15 cellular contexts compared by ENCODE assay signal in the genomic region with DNA sequence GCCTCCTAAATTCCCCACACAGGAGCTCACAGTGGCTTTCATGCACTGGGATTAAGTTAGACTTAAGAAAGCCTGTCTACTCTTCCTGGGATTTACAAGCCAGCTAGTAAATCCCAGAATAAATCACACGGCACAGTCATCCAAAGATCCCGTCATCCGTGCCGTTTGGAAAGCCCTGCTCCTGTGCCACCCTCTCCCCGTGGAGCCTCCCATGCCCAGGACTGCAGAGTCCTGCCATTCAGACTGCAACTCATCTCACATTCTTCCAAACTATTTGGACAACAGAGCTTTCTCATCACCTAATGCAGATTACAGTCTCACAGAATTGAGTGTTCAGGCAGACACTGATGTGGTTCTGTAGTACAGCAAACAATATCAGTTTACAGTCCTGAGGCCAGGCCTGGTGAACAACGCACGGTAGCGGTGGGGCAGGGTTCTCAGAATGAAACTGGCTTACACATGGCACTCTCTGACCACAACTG.
A peak's percentile ranks its signal among the peaks of the same experiment; 100 is the strongest.
DNase-seq lines count a peak whose midpoint lies in the region; ATAC-seq, FAIRE-seq and TF ChIP-seq lines count a peak whose summit lies in the region.
"Had no signal": no experiment of that assay in that cellular context is flagged by ENCODE, and none has a peak within 500 bp of the region (broad histone marks: within the 10 kb centered on the region; RNA-seq: fewer than 3 reads in every experiment).

No MANE protein-coding gene starts in this region.

- TF ChIP-seq POLR2A in HepG2 (IDR thresholded peaks at IDR 0.05; ENCODE audit: insufficient read depth in 1 of 2, low read depth in 2 of 2, low read length in 2 of 2) (no peak), right lobe of liver (IDR thresholded peaks at IDR 0.05) (no peak)

- H3K9ac ChIP-seq in HepG2 (ENCODE audit: insufficient read depth, low read depth, low read length), result peak overlapping the region; percentile 34; the same call in 1 of the 2 replicates

- FAIRE-seq in HepG2 (lab: Jason Lieb, UNC), result no peak

- no TSS peak for BruUV-seq in HepG2 (replicated peaks; lab: Mats Ljungman, UMichigan)

- CTCF ChIA-PET in HepG2 (lab: Yijun Ruan, JAX; ENCODE audit: low intra/inter-chr PET ratio, low total read pairs), result no interaction called here

- intact Hi-C loops in HepG2 (cut with micrococcal nuclease; ENCODE audit: unreplicated experiment), result no loop called here
- intact Hi-C loops in right lobe of liver (cut with DNase I), result no loop called here

- WGBS in HepG2 (ENCODE audit: low lambda C conversion rate), result 88% methylated on average over 8 of the region's 8 CpGs
- WGBS in right lobe of liver (ENCODE audit: insufficient coverage, low coverage, low lambda C conversion rate, missing lambda C conversion rate), result 69% methylated on average over 3 of the region's 8 CpGs

- H3K9me3 ChIP-seq in HepG2 (ENCODE audit: low read length), result no peaks in the 10 kb centered on the region
- no peaks in the 10 kb centered on the region for H3K9me3 ChIP-seq in right lobe of liver
- H3K9me3 ChIP-seq: transverse colon had no signal

- H3K36me3 ChIP-seq in HepG2 (replicated peaks in 1 of 2; ENCODE audit: control insufficient read depth in 1 of 2, insufficient read depth in 2 of 2, low read length in 2 of 2) (peaks cover 0 to 18% of the 10 kb centered on the region in 2 experiments; a peak in 3 of 5 replicates), right lobe of liver (peaks cover 0 to 39% (median 16%) of the 10 kb centered on the region in 4 donors)
- H3K36me3 ChIP-seq: transverse colon had no signal

- H3K4me2 ChIP-seq in HepG2 (ENCODE audit: low read depth, low read length), result peak overlapping the region; percentile 89

- H3K27me3 ChIP-seq in HepG2 (ENCODE audit: control insufficient read depth in 1 of 2, insufficient read depth in 2 of 2, low read length in 2 of 2) (no peaks in the 10 kb centered on the region), right lobe of liver (no peaks in the 10 kb centered on the region)
- H3K27me3 ChIP-seq: transverse colon had no signal

- peaks cover 97% of the 10 kb centered on the region for H3K4me1 ChIP-seq in HepG2 (ENCODE audit: insufficient read depth, low read length)
- H3K4me1 ChIP-seq in right lobe of liver, result peaks cover 0 to 40% (median 6%) of the 10 kb centered on the region in 4 donors

- ATAC-seq in HepG2 (no peak), right lobe of liver (no peak), GM21786 (IDR thresholded peaks at IDR 0.05; ENCODE audit: unreplicated experiment) (no peak), HG03045 (IDR thresholded peaks at IDR 0.05; ENCODE audit: unreplicated experiment) (no peak), HG02623 (IDR thresholded peaks at IDR 0.05; ENCODE audit: unreplicated experiment) (no peak)
- ATAC-seq: T-helper 17 cell had no signal

- POLR2A ChIA-PET in HepG2 (lab: Yijun Ruan, JAX), result interaction anchor here (1.1 kb wide), 1 partner anchor 52 kb away, joined by 4 read pairs; no protein-coding TSS in a partner anchor

- DNase-seq in HepG2 (ENCODE audit: low spot score), result no peak
- DNase-seq in right lobe of liver, result no peak
- peak; percentile 32 for DNase-seq in SW480 (ENCODE audit: low spot score)
- DNase-seq in fibroblast of the aortic adventitia (ENCODE audit: low read depth), result peak; percentile 48
- no peak for DNase-seq in glomerular visceral epithelial cell (ENCODE audit: extremely low spot score)
- DNase-seq: activated CD4-positive, alpha-beta memory T cell treated with anti-CD3 and anti-CD28 coated beads for 36 hours; activated naive CD4-positive, alpha-beta T cell treated with anti-CD3 and anti-CD28 coated beads for 36 hours; caudate nucleus; H7; occipital lobe; T-helper 17 cell; transverse colon had no signal

- H2AFZ ChIP-seq in HepG2 (ENCODE audit: low read length), result no peak overlapping the region

- no peaks in the 10 kb centered on the region for H4K20me1 ChIP-seq in HepG2 (ENCODE audit: insufficient read depth, low read length)

- peaks cover 48% of the 10 kb centered on the region for H3K79me2 ChIP-seq in HepG2 (ENCODE audit: insufficient read depth, low read length)

- H3K4me3 ChIP-seq in HepG2 (replicated peaks in 1 of 3; ENCODE audit: insufficient read depth in 1 of 3, low read depth in 2 of 3, low read length in 3 of 3) (no peak overlapping the region), right lobe of liver (no peak overlapping the region), fibroblast of the aortic adventitia (ENCODE audit: low read depth, low read length) (no peak overlapping the region)
- H3K4me3 ChIP-seq: transverse colon had no signal

- TF ChIP-seq RAD21 in HepG2 (CRISPR knock-in tag; IDR thresholded peaks at IDR 0.05), result no peak

- H3K27ac ChIP-seq in HepG2 (ENCODE audit: extremely low read length, insufficient read depth, low read length) (peak overlapping the region; percentile 99), right lobe of liver (no peak overlapping the region)
- H3K27ac ChIP-seq: transverse colon had no signal

- TF ChIP-seq EP300 in HepG2 (IDR thresholded peaks at IDR 0.05; ENCODE audit: low read depth in 2 of 2, low read length in 2 of 2) (no peak), HepG2 (CRISPR knock-in tag; IDR thresholded peaks at IDR 0.05; ENCODE audit: borderline replicate concordance) (no peak)

- in situ Hi-C loops in HepG2 (cut with HindIII; ENCODE audit: extremely low pct_ligation_motif_present, low pct_unique_long_range_greater_than_20kb), result no loop called here

- no peak for TF ChIP-seq CTCF in HepG2 (CRISPR knock-in tag; IDR thresholded peaks at IDR 0.05)
- TF ChIP-seq CTCF in right lobe of liver (IDR thresholded peaks at IDR 0.05), result no peak
- TF ChIP-seq CTCF in fibroblast of the aortic adventitia (IDR thresholded peaks at IDR 0.05; ENCODE audit: insufficient read depth, low read length), result no peak

TF ChIP-seq in HepG2, 621 proteins besides CTCF, POLR2A, EP300 and RAD21 (continues in another document):
- TF ChIP-seq ZNF883 (CRISPR knock-in tag; IDR thresholded peaks at IDR 0.05; ENCODE audit: not compliant biosample characterization) (no peak), KLF11 (CRISPR knock-in tag; IDR thresholded peaks at IDR 0.05) (no peak)
- TF ChIP-seq, protein P1, sequence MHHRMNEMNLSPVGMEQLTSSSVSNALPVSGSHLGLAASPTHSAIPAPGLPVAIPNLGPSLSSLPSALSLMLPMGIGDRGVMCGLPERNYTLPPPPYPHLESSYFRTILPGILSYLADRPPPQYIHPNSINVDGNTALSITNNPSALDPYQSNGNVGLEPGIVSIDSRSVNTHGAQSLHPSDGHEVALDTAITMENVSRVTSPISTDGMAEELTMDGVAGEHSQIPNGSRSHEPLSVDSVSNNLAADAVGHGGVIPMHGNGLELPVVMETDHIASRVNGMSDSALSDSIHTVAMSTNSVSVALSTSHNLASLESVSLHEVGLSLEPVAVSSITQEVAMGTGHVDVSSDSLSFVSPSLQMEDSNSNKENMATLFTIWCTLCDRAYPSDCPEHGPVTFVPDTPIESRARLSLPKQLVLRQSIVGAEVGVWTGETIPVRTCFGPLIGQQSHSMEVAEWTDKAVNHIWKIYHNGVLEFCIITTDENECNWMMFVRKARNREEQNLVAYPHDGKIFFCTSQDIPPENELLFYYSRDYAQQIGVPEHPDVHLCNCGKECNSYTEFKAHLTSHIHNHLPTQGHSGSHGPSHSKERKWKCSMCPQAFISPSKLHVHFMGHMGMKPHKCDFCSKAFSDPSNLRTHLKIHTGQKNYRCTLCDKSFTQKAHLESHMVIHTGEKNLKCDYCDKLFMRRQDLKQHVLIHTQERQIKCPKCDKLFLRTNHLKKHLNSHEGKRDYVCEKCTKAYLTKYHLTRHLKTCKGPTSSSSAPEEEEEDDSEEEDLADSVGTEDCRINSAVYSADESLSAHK (CRISPR knock-in tag; IDR thresholded peaks at IDR 0.05; ENCODE audit: borderline replicate concordance), result no peak
- TF ChIP-seq, protein P2, sequence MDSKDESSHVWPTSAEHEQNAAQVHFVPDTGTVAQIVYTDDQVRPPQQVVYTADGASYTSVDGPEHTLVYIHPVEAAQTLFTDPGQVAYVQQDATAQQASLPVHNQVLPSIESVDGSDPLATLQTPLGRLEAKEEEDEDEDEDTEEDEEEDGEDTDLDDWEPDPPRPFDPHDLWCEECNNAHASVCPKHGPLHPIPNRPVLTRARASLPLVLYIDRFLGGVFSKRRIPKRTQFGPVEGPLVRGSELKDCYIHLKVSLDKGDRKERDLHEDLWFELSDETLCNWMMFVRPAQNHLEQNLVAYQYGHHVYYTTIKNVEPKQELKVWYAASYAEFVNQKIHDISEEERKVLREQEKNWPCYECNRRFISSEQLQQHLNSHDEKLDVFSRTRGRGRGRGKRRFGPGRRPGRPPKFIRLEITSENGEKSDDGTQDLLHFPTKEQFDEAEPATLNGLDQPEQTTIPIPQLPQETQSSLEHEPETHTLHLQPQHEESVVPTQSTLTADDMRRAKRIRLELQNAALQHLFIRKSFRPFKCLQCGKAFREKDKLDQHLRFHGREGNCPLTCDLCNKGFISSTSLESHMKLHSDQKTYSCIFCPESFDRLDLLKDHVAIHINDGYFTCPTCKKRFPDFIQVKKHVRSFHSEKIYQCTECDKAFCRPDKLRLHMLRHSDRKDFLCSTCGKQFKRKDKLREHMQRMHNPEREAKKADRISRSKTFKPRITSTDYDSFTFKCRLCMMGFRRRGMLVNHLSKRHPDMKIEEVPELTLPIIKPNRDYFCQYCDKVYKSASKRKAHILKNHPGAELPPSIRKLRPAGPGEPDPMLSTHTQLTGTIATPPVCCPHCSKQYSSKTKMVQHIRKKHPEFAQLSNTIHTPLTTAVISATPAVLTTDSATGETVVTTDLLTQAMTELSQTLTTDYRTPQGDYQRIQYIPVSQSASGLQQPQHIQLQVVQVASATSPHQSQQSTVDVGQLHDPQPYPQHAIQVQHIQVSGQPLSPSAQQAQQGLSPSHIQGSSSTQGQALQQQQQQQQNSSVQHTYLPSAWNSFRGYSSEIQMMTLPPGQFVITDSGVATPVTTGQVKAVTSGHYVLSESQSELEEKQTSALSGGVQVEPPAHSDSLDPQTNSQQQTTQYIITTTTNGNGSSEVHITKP (CRISPR knock-in tag; IDR thresholded peaks at IDR 0.05; ENCODE audit: low read depth), result no peak

Comparison
In these comparisons a context has a peak if more than half of its experiments do, and no peak if none do; other contexts are left out.
1. DNase-seq: peak in SW480 (single experiment) and fibroblast of the aortic adventitia (single experiment); none in HepG2 (single experiment), right lobe of liver (0 of 3) and glomerular visceral epithelial cell (single experiment).